24 cellular contexts compared by ENCODE assay signal in genomic region chr7:88339195-88339922, GRCh38. TPM values are rescaled to one million over a fixed set of nuclear protein-coding genes. Genes with fewer than 3 reads are reported as not detected.
"Had no signal": no experiment of that assay in that cellular context is flagged by ENCODE, and none has a peak within 500 bp of the region (broad histone marks: within the 10 kb centered on the region; RNA-seq: fewer than 3 reads in every experiment).

No MANE protein-coding gene starts in this region.

- DNase-seq: activated CD4-positive, alpha-beta T cell treated with anti-CD3 and anti-CD28 coated beads for 48 hours; activated CD8-positive, alpha-beta memory T cell treated with anti-CD3 and anti-CD28 coated beads, Interleukin-2, amount 50 U/mL, for 48 hours; activated CD8-positive, alpha-beta T cell treated with anti-CD3 and anti-CD28 coated beads, Interleukin-2, amount 10 ng/mL, durations not matched to agents 7 days and 5 days; activated gamma-delta T cell; activated T-cell treated with anti-CD3 and anti-CD28 coated beads, Interleukin-2, amount 50 U/mL, for 72 hours; amygdala; body of pancreas; central memory CD4-positive, alpha-beta T cell; cortex of kidney; effector CD4-positive, alpha-beta T cell; foreskin melanocyte; heart left ventricle; immature natural killer cell; mammary epithelial cell; naive B cell; stimulated activated CD4-positive, alpha-beta T cell treated with anti-CD3 and anti-CD28 coated beads, Interleukin-15, amount 100 ng/mL, for 24 hours; stimulated activated CD4-positive, alpha-beta T cell treated with anti-CD3 and anti-CD28 coated beads, Interleukin-4, amount 100 ng/mL, for 4 hours; stimulated activated CD8-positive, alpha-beta memory T cell treated with anti-CD3 and anti-CD28 coated beads, Interleukin-4, amount 100 ng/mL, for 48 hours; stimulated activated naive CD4-positive, alpha-beta T cell treated with Interleukin-2 at 50 U/mL for 16 hours; trophoblast cell had no signal

- H3K9me3 ChIP-seq: body of pancreas, esophagus muscularis mucosa, heart left ventricle had no signal

- H3K27me3 ChIP-seq: body of pancreas, heart left ventricle had no signal

- ATAC-seq: activated CD8-positive, alpha-beta T cell treated with anti-CD3 and anti-CD28 coated beads, Interleukin-2, amount 10 ng/mL, durations not matched to agents 7 days and 5 days; body of pancreas; WTC11 had no signal

- H3K36me3 ChIP-seq: esophagus muscularis mucosa, heart left ventricle had no signal

- H3K4me3 ChIP-seq: body of pancreas, esophagus muscularis mucosa, heart left ventricle, skin epidermis had no signal

- H3K27ac ChIP-seq: body of pancreas, skin epidermis had no signal

- H3K9ac ChIP-seq: parathyroid adenoma had no signal

- H3K4me1 ChIP-seq: body of pancreas, esophagus muscularis mucosa, parathyroid adenoma had no signal

RNA-seq across cellular contexts. Expression of gene STEAP4, which starts 32.7 kb away (rescaled TPM):
- total RNA-seq: activated CD8-positive, alpha-beta T cell treated with anti-CD3 and anti-CD28 coated beads, Interleukin-2, amount 10 ng/mL, durations not matched to agents 7 days and 5 days; activated T-cell treated with anti-CD3 and anti-CD28 coated beads, Interleukin-2, amount 50 U/mL, for 72 hours had no signal
